In genomic region chr10:72297281-72297967, GRCh38 we compare ENCODE assay signal across 8 cellular contexts. TPM values are rescaled to one million over a fixed set of nuclear protein-coding genes. Genes with fewer than 3 reads are reported as not detected.
DNase-seq lines count a peak whose midpoint lies in the region; ATAC-seq and TF ChIP-seq lines count a peak whose summit lies in the region.

No MANE protein-coding gene starts in this region.

- TF ChIP-seq CTCF in choroid plexus epithelial cell (conservative IDR thresholded peaks at IDR 0.05; ENCODE audit: low read depth, low read length) (no peak), right lobe of liver (IDR thresholded peaks at IDR 0.05) (no peak)

- TF ChIP-seq POLR2A in right lobe of liver (IDR thresholded peaks at IDR 0.05), result no peak

- whole genome bisulfite sequencing in right lobe of liver (ENCODE audit: insufficient coverage, low coverage, low lambda C conversion rate, missing lambda C conversion rate), result 19% methylated on average over 21 of the region's 44 CpGs

- H3K4me1 ChIP-seq in right lobe of liver, result peaks cover 0 to 3% (median 0%) of the 10 kb centered on the region in 4 donors

- H3K27ac ChIP-seq in right lobe of liver, result peak overlapping the region; percentile 78 to 85 (median 79)

- no peaks in the 10 kb centered on the region for H3K36me3 ChIP-seq in right lobe of liver

- H3K27me3 ChIP-seq in right lobe of liver, result peaks cover 0 to 5% of the 10 kb centered on the region in 2 donors

- DNase-seq in CMK (ENCODE audit: low read depth) (peak; percentile 94), KG1 (lab: John Stamatoyannopoulos, UW) (peak; percentile 89), choroid plexus epithelial cell (ENCODE audit: low read depth) (peak; percentile 99), right lobe of liver (peak; percentile 79 to 86 (median 84)), NCI-H1436 treated with DMSO at 0.1 percent for 48 hours (lab: John Stamatoyannopoulos, UW) (no peak)
- peak; percentile 81 to 91 (median 89) for DNase-seq in stimulated activated CD4-positive, alpha-beta T cell treated with anti-CD3 and anti-CD28 coated beads, TNF-alpha, amount 100 ng/mL, for 1 hour (ENCODE audit: low read depth in 3 of 3, low spot score in 1 of 3)

- peak overlapping the region; percentile 55 for H3K4me3 ChIP-seq in choroid plexus epithelial cell (ENCODE audit: low read depth, low read length)
- H3K4me3 ChIP-seq in right lobe of liver, result peak overlapping the region; percentile 20 to 64 (median 49)

- intact Hi-C loops in right lobe of liver (cut with DNase I), result no loop called here

- no peaks in the 10 kb centered on the region for H3K9me3 ChIP-seq in right lobe of liver

- ATAC-seq in GM21576 (IDR thresholded peaks at IDR 0.05; ENCODE audit: unreplicated experiment) (peak; percentile 55), right lobe of liver (peak; percentile 67 to 74 (median 68))
- peak; percentile 69 to 72 for ATAC-seq in activated CD4-positive, CD25-positive, alpha-beta regulatory T cell treated with anti-CD3 and anti-CD28 coated beads, Interleukin-2, amount 50 U/mL, for 24 hours

RNA-seq across cellular contexts. Expression of gene DDIT4, which starts 23.7 kb away (rescaled TPM):
- total RNA-seq in right lobe of liver, result 100 to 1,000 TPM in 4 of 6 experiments, 10 to 100 TPM in 2; 51.7 to 180 (median 143) TPM

RNA-seq across cellular contexts. Expression of gene DNAJB12, which starts 57.3 kb away (rescaled TPM):
- 10 to 100 TPM; 16.6 to 22.1 (median 19.2) TPM for total RNA-seq in right lobe of liver
